Comparison of ENCODE assay signal across 8 cellular contexts in the genomic region with DNA sequence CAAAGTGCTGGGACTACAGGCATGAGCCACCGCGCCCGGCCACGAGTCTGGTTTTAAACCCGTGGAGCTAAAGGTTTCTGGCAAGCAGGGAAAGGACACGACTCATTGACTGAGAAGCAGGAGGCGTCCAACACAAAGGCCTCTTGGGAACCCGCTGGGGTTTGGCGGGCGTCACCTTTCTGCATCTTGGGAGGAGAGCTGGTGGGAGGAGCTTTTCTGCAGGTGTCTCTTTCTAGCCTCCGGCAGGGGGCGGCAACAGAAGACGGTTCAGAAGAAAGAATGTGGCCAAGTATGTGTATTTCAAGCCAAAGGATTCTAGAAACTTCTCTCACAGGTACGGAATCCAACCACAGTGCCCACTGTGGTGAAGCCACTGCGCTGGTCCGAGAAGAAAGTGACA.
DNase-seq lines count a peak whose midpoint lies in the region; ATAC-seq, FAIRE-seq and TF ChIP-seq lines count a peak whose summit lies in the region.

No MANE protein-coding gene starts in this region.

- no peak overlapping the region for H3K4me3 Mint-ChIP-seq in activated T-helper 17 cell treated with anti-CD3 and anti-CD28 coated beads, Interleukin-2, amount 50 U/mL, for 72 hours

- peak in 1 of 4 donors; percentile 10 for TF ChIP-seq EP300 in upper lobe of left lung (IDR thresholded peaks at IDR 0.05)

- H3K36me3 ChIP-seq in ACC112 (ENCODE audit: insufficient read depth, low read length) (no peaks in the 10 kb centered on the region), H7 (replicated peaks; ENCODE audit: control insufficient read depth, insufficient read depth, low read length) (no peaks in the 10 kb centered on the region), PC-9 (ENCODE audit: low read depth) (no peaks in the 10 kb centered on the region), parathyroid adenoma (ENCODE audit: control insufficient read depth, insufficient read depth, low read length) (no peaks in the 10 kb centered on the region), upper lobe of left lung (no peaks in the 10 kb centered on the region)

- H3K4me1 ChIP-seq in ACC112 (ENCODE audit: control insufficient read depth, insufficient read depth, low read length, unreplicated experiment) (peaks cover 33% of the 10 kb centered on the region), PC-9 (replicated peaks; ENCODE audit: insufficient read depth) (peaks cover 11% of the 10 kb centered on the region; the same call in 1 of the 2 replicates), parathyroid adenoma (peaks cover 7% of the 10 kb centered on the region), upper lobe of left lung (peaks cover 25 to 47% (median 36%) of the 10 kb centered on the region in 4 donors)

- BruUV-seq in PC-9 (replicated peaks; lab: Mats Ljungman, UMichigan) = no TSS peak

- H3K27ac ChIP-seq in ACC112 (ENCODE audit: low read depth, low read length) (peak overlapping the region; percentile 48), PC-9 (no peak overlapping the region), parathyroid adenoma (peak overlapping the region; percentile 78), upper lobe of left lung (peak overlapping the region; percentile 62 to 81 (median 69))

- peaks cover 28% of the 10 kb centered on the region for H3K27me3 Mint-ChIP-seq in activated T-helper 17 cell treated with anti-CD3 and anti-CD28 coated beads, Interleukin-2, amount 50 U/mL, for 72 hours

- H3K79me2 ChIP-seq in ACC112 (ENCODE audit: control insufficient read depth, insufficient read depth, low read length, unreplicated experiment) (peaks cover 10% of the 10 kb centered on the region), PC-9 (ENCODE audit: low read depth) (no peaks in the 10 kb centered on the region), parathyroid adenoma (no peaks in the 10 kb centered on the region)

- intact Hi-C loops in PC-9 (cut with micrococcal nuclease; ENCODE audit: unreplicated experiment) = loop anchor here (1.0 to 2.0 kb wide), 3 partner anchors 49 to 102 kb away; no protein-coding TSS in a partner anchor

- no peaks in the 10 kb centered on the region; the same call in 1 of the 2 replicates for H3F3A ChIP-seq in PC-9 (ENCODE audit: insufficient read depth, low read depth)

- H3K9ac ChIP-seq in parathyroid adenoma = no peak overlapping the region

- H3K27me3 ChIP-seq in ACC112 (ENCODE audit: insufficient read depth, low read length) = no peaks in the 10 kb centered on the region
- no peaks in the 10 kb centered on the region for H3K27me3 ChIP-seq in H7 (ENCODE audit: control insufficient read depth, insufficient read depth, low read length)
- H3K27me3 ChIP-seq in PC-9 (ENCODE audit: insufficient read depth, low read depth) = no peaks in the 10 kb centered on the region
- no peaks in the 10 kb centered on the region for H3K27me3 ChIP-seq in parathyroid adenoma (ENCODE audit: control insufficient read depth, insufficient read depth, low read length)
- H3K27me3 ChIP-seq in upper lobe of left lung = no peaks in the 10 kb centered on the region

- H2AFZ ChIP-seq in ACC112 (ENCODE audit: low read length, unreplicated experiment) (no peak overlapping the region), PC-9 (no peak overlapping the region), parathyroid adenoma (peak overlapping the region; percentile 5)

- WGBS in upper lobe of left lung, 2 donors = 26 to 35% methylated on average over 12 to 16 of the region's 16 CpGs

- CTCF ChIA-PET in PC-9 (lab: Charles Lee) = interaction anchor here (0.6 to 1.1 kb wide), 5 partner anchors 20 to 117 kb away, joined by 3 to 15 read pairs (median 4); partner anchors contain the start of genes NXN and TIMM22

- H3K27ac Mint-ChIP-seq in activated T-helper 17 cell treated with anti-CD3 and anti-CD28 coated beads, Interleukin-2, amount 50 U/mL, for 72 hours = no peak overlapping the region

- POLR2A ChIA-PET in PC-9 (lab: Charles Lee; ENCODE audit: unreplicated experiment) = interaction anchor here (0.6 to 1.0 kb wide), 3 partner anchors 98 to 129 kb away, joined by 4 to 8 read pairs (median 5); no protein-coding TSS in a partner anchor

- H3K4me2 ChIP-seq in PC-9 (no peak overlapping the region), parathyroid adenoma (ENCODE audit: low read length) (no peak overlapping the region)

- H3K36me3 Mint-ChIP-seq in activated T-helper 17 cell treated with anti-CD3 and anti-CD28 coated beads, Interleukin-2, amount 50 U/mL, for 72 hours (ENCODE audit: low read depth) = no peaks in the 10 kb centered on the region

- H3K4me3 ChIP-seq in ACC112 (ENCODE audit: low read depth, low read length) (no peak overlapping the region), H7 (ENCODE audit: insufficient read depth, low read depth, low read length) (no peak overlapping the region), PC-9 (no peak overlapping the region), parathyroid adenoma (ENCODE audit: low read depth, low read length) (no peak overlapping the region), upper lobe of left lung (no peak overlapping the region)

- H3K9me2 ChIP-seq in PC-9 (ENCODE audit: insufficient read depth) = no peaks in the 10 kb centered on the region

- H3K4me1 Mint-ChIP-seq in activated T-helper 17 cell treated with anti-CD3 and anti-CD28 coated beads, Interleukin-2, amount 50 U/mL, for 72 hours = peaks cover 9% of the 10 kb centered on the region

- DNase-seq in H7 (peak; percentile 92), PC-9 (peak; percentile 65 to 89), frontal cortex (ENCODE audit: low spot score in 2 of 2) (peak; percentile 40 to 51), upper lobe of left lung (peak in 1 of 2 donors; percentile 92)

- no peaks in the 10 kb centered on the region for H3K9me3 Mint-ChIP-seq in activated T-helper 17 cell treated with anti-CD3 and anti-CD28 coated beads, Interleukin-2, amount 50 U/mL, for 72 hours

- ATAC-seq in activated T-helper 17 cell treated with anti-CD3 and anti-CD28 coated beads, Interleukin-2, amount 50 U/mL, for 72 hours (replicated peaks) = peak; percentile 77
- ATAC-seq in upper lobe of left lung (ENCODE audit: low FRiP score in 2 of 2) (peak; percentile 75 to 92), GM19324 (IDR thresholded peaks at IDR 0.05; ENCODE audit: low FRiP score, unreplicated experiment) (no peak)

- peak; percentile 44 for TF ChIP-seq CTCF in PC-9 (conservative IDR thresholded peaks at IDR 0.05)
- peak; percentile 56 for TF ChIP-seq CTCF in parathyroid adenoma (IDR thresholded peaks at IDR 0.05)
- peak; percentile 34 to 81 (median 65) for TF ChIP-seq CTCF in upper lobe of left lung (IDR thresholded peaks at IDR 0.05)

- no peaks in the 10 kb centered on the region for H3K9me3 ChIP-seq in PC-9 (ENCODE audit: insufficient read depth, low read depth)
- no peaks in the 10 kb centered on the region for H3K9me3 ChIP-seq in parathyroid adenoma (ENCODE audit: control insufficient read depth, low read length)
- H3K9me3 ChIP-seq in upper lobe of left lung = no peaks in the 10 kb centered on the region

- FAIRE-seq in frontal cortex (lab: Jason Lieb, UNC) = no peak

- peaks cover 16% of the 10 kb centered on the region for H4K20me1 ChIP-seq in PC-9 (ENCODE audit: insufficient read depth)

- no peak for TF ChIP-seq POLR2A in upper lobe of left lung (IDR thresholded peaks at IDR 0.05)
